In the genomic region with DNA sequence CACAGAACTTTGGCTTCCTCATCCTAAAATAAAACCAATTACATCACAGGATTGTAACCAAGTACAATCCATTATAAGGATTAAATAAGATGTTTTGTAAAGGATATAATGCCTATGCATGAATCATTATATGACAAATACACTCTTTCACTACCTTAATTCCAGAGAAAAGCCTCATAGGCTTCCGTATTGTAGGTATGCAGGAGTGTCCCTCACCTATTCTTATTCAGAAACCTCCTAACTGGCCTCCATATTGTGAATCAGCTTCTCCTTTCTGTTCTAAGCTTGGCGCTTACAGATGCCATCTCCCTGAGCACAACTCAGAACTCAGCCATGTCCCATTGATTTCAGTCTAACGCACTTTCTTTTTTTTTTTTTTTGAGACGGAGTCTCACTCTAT, we compare ENCODE assay signal across 2 cellular contexts.
TF ChIP-seq lines count a peak whose summit lies in the region.

No MANE protein-coding gene starts in this region.

TF ChIP-seq in GM23338, 12 proteins besides CTCF, POLR2A, EP300 and RAD21 (continued from another document):
- TF ChIP-seq ZNF331 (CRISPR knock-in tag; IDR thresholded peaks at IDR 0.05; ENCODE audit: low read depth) (no peak), EZH2phosphoT487 (IDR thresholded peaks at IDR 0.05; ENCODE audit: unreplicated experiment) (no peak)

TF ChIP-seq in WTC11, 78 proteins besides CTCF, POLR2A, EP300 and RAD21 (continued from another document):
- TF ChIP-seq, protein P1, sequence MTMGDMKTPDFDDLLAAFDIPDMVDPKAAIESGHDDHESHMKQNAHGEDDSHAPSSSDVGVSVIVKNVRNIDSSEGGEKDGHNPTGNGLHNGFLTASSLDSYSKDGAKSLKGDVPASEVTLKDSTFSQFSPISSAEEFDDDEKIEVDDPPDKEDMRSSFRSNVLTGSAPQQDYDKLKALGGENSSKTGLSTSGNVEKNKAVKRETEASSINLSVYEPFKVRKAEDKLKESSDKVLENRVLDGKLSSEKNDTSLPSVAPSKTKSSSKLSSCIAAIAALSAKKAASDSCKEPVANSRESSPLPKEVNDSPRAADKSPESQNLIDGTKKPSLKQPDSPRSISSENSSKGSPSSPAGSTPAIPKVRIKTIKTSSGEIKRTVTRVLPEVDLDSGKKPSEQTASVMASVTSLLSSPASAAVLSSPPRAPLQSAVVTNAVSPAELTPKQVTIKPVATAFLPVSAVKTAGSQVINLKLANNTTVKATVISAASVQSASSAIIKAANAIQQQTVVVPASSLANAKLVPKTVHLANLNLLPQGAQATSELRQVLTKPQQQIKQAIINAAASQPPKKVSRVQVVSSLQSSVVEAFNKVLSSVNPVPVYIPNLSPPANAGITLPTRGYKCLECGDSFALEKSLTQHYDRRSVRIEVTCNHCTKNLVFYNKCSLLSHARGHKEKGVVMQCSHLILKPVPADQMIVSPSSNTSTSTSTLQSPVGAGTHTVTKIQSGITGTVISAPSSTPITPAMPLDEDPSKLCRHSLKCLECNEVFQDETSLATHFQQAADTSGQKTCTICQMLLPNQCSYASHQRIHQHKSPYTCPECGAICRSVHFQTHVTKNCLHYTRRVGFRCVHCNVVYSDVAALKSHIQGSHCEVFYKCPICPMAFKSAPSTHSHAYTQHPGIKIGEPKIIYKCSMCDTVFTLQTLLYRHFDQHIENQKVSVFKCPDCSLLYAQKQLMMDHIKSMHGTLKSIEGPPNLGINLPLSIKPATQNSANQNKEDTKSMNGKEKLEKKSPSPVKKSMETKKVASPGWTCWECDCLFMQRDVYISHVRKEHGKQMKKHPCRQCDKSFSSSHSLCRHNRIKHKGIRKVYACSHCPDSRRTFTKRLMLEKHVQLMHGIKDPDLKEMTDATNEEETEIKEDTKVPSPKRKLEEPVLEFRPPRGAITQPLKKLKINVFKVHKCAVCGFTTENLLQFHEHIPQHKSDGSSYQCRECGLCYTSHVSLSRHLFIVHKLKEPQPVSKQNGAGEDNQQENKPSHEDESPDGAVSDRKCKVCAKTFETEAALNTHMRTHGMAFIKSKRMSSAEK (CRISPR knock-in tag; IDR thresholded peaks at IDR 0.05; ENCODE audit: borderline replicate concordance): 0 out of 2 replicates have a peak, but pooled peaks have one; percentile 20
- TF ChIP-seq, protein P2, sequence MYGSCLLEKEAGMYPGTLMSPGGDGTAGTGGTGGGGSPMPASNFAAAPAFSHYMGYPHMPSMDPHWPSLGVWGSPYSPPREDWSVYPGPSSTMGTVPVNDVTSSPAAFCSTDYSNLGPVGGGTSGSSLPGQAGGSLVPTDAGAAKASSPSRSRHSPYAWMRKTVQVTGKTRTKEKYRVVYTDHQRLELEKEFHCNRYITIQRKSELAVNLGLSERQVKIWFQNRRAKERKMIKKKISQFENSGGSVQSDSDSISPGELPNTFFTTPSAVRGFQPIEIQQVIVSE (CRISPR knock-in tag; IDR thresholded peaks at IDR 0.05; ENCODE audit: borderline replicate concordance): no peak
- no peak for TF ChIP-seq GTF2I (CRISPR knock-in tag; conservative IDR thresholded peaks at IDR 0.05)
- TF ChIP-seq MAX (CRISPR knock-in tag; IDR thresholded peaks at IDR 0.05): no peak
- TF ChIP-seq KAT7 (CRISPR knock-in tag; IDR thresholded peaks at IDR 0.05; ENCODE audit: borderline replicate concordance): no peak
